ENCODE assay signal across 21 cellular contexts in genomic region chr1:89548486-89548857, GRCh38. TPM values are rescaled to one million over a fixed set of nuclear protein-coding genes. Genes with fewer than 3 reads are reported as not detected.
A peak's percentile ranks its signal among the peaks of the same experiment; 100 is the strongest.
DNase-seq lines count a peak whose midpoint lies in the region; ATAC-seq and TF ChIP-seq lines count a peak whose summit lies in the region.
"Had no signal": no experiment of that assay in that cellular context is flagged by ENCODE, and none has a peak within 500 bp of the region (broad histone marks: within the 10 kb centered on the region; RNA-seq: fewer than 3 reads in every experiment).

No MANE protein-coding gene starts in this region.

- TF ChIP-seq POLR2A in gastrocnemius medialis (IDR thresholded peaks at IDR 0.05), result no peak

- H4K20me1 ChIP-seq in PC-3 (ENCODE audit: low read length), result peaks cover 7% of the 10 kb centered on the region

- H3K4me1 ChIP-seq in PC-3 (ENCODE audit: insufficient read depth, low read length) (peaks cover 40% of the 10 kb centered on the region), gastrocnemius medialis (peaks cover 65% of the 10 kb centered on the region in 2 donors), Caco-2 (no peaks in the 10 kb centered on the region)
- H3K4me1 ChIP-seq: ascending aorta, SJCRH30 had no signal

- H3K27me3 Mint-ChIP-seq in activated CD4-positive, alpha-beta T cell treated with anti-CD3 and anti-CD28 coated beads for 36 hours, result no peaks in the 10 kb centered on the region
- no peaks in the 10 kb centered on the region for H3K27me3 Mint-ChIP-seq in Caco-2 (ENCODE audit: insufficient read depth, unreplicated experiment)

- ATAC-seq in activated CD4-positive, alpha-beta T cell treated with anti-CD3 and anti-CD28 coated beads for 36 hours, result no peak
- ATAC-seq in HG02678 (IDR thresholded peaks at IDR 0.05; ENCODE audit: unreplicated experiment), result peak; percentile 53
- ATAC-seq in PC-3, result no peak
- no peak for ATAC-seq in gastrocnemius medialis
- ATAC-seq in GM21381 (IDR thresholded peaks at IDR 0.05; ENCODE audit: unreplicated experiment), result no peak
- ATAC-seq: GM23338 had no signal

- H3K36me3 Mint-ChIP-seq in activated CD4-positive, alpha-beta T cell treated with anti-CD3 and anti-CD28 coated beads for 36 hours (ENCODE audit: low read depth), result peaks cover 49% of the 10 kb centered on the region
- H3K36me3 Mint-ChIP-seq in Caco-2 (ENCODE audit: insufficient read depth, unreplicated experiment), result no peaks in the 10 kb centered on the region

- TF ChIP-seq CTCF in PC-3 (conservative IDR thresholded peaks at IDR 0.05; ENCODE audit: low read depth, low read length) (no peak), gastrocnemius medialis (IDR thresholded peaks at IDR 0.05 in 4 of 5, conservative IDR thresholded peaks at IDR 0.05 in 1 of 5) (no peak), Caco-2 (IDR thresholded peaks at IDR 0.05; ENCODE audit: insufficient read depth in 1 of 2, low read depth in 1 of 2, low read length in 1 of 2, severe bottlenecking in 1 of 2, unreplicated experiment in 1 of 2) (no peak)

- in situ Hi-C loops in gastrocnemius medialis (cut with MboI; ENCODE audit: low sequenced_read_pairs in 4 of 4), result no loop called here

- H3K4me1 Mint-ChIP-seq in activated CD4-positive, alpha-beta T cell treated with anti-CD3 and anti-CD28 coated beads for 36 hours, result peaks cover 88% of the 10 kb centered on the region
- no peaks in the 10 kb centered on the region for H3K4me1 Mint-ChIP-seq in Caco-2 (ENCODE audit: low read depth, unreplicated experiment)

- H3K4me2 ChIP-seq in PC-3 (ENCODE audit: low read length), result 0 out of 2 replicates have a peak overlapping the region, but pooled peaks have one; percentile 45
- H3K4me2 ChIP-seq: GM23338 had no signal

- peaks cover 11% of the 10 kb centered on the region for H3F3A ChIP-seq in PC-3 (ENCODE audit: low read length, unreplicated experiment)

- no peak overlapping the region for H2AFZ ChIP-seq in PC-3 (ENCODE audit: low read length)
- H2AFZ ChIP-seq: GM23338 had no signal

- intact Hi-C loops in activated CD4-positive, alpha-beta T cell treated with anti-CD3 and anti-CD28 coated beads for 36 hours (cut with DNase I, micrococcal nuclease), result loop anchor here in 1 of 2 experiments (5.0 to 10.0 kb wide), 2 partner anchors 276 to 504 kb away; partner anchors contain the start of gene GBP5
- intact Hi-C loops in PC-3 (cut with micrococcal nuclease), result loop anchor here (5.0 kb wide), 1 partner anchor 854 kb away; no protein-coding TSS in a partner anchor
- intact Hi-C loops in gastrocnemius medialis (cut with DNase I; ENCODE audit: low total_unique reads), result no loop called here
- intact Hi-C loops in Caco-2 (cut with micrococcal nuclease; ENCODE audit: unreplicated experiment), result no loop called here

- POLR2A ChIA-PET in activated CD4-positive, alpha-beta T cell treated with anti-CD3 and anti-CD28 coated beads for 36 hours (lab: Charles Lee), result interaction anchor here (1.1 kb wide), 1 partner anchor 55 kb away, joined by 8 read pairs; no protein-coding TSS in a partner anchor
- POLR2A ChIA-PET in PC-3 (lab: Charles Lee; ENCODE audit: unreplicated experiment), result no interaction called here
- POLR2A ChIA-PET in Caco-2 (lab: Charles Lee), result no interaction called here

- no peaks in the 10 kb centered on the region for H3K9me2 ChIP-seq in PC-3 (replicated peaks; ENCODE audit: low read length)

- H3K27me3 ChIP-seq in PC-3 (ENCODE audit: low read length) (no peaks in the 10 kb centered on the region), gastrocnemius medialis (no peaks in the 10 kb centered on the region), Caco-2 (replicated peaks; ENCODE audit: control insufficient read depth, insufficient read depth, low read length) (no peaks in the 10 kb centered on the region)
- H3K27me3 ChIP-seq: ascending aorta, foreskin keratinocyte, left lung, SJCRH30 had no signal

- BruUV-seq in PC-3 (replicated peaks; lab: Mats Ljungman, UMichigan), result no TSS peak
- BruUV-seq in Caco-2 (replicated peaks; lab: Mats Ljungman, UMichigan), result no TSS peak

- no peak overlapping the region for H3K27ac ChIP-seq in PC-3 (ENCODE audit: low read length)
- peak overlapping the region; percentile 13 to 77 (median 70) for H3K27ac ChIP-seq in gastrocnemius medialis
- H3K27ac ChIP-seq: ascending aorta, C4-2B, foreskin keratinocyte, SJCRH30 had no signal

- DNase-seq in activated CD4-positive, alpha-beta T cell treated with anti-CD3 and anti-CD28 coated beads for 36 hours, result no peak
- DNase-seq in activated CD4-positive, alpha-beta T cell treated with anti-CD3 and anti-CD28 coated beads for 48 hours, result no peak
- DNase-seq in PC-3 (no peak), gastrocnemius medialis (no peak), Caco-2 (no peak), hypothalamus (lab: John Stamatoyannopoulos, UW) (no peak)
- DNase-seq: activated T-cell treated with anti-CD3 and anti-CD28 coated beads, Interleukin-2, amount 50 U/mL, for 48 hours; left lung; MM.1S; NCI-H187; NCI-H510A; SJCRH30; stimulated activated CD4-positive, alpha-beta T cell treated with anti-CD3 and anti-CD28 coated beads, Interleukin-4, amount 100 ng/mL, for 4 hours; T-helper 9 cell; trophoblast cell had no signal

- no peak overlapping the region for H3K9ac ChIP-seq in PC-3 (ENCODE audit: low read length)

- no peaks in the 10 kb centered on the region for H3K9me3 ChIP-seq in PC-3 (ENCODE audit: low read length)
- H3K9me3 ChIP-seq in gastrocnemius medialis, result no peaks in the 10 kb centered on the region
- no peaks in the 10 kb centered on the region for H3K9me3 ChIP-seq in Caco-2
- H3K9me3 ChIP-seq: ascending aorta, left lung, SJCRH30 had no signal

- peaks cover 32% of the 10 kb centered on the region for H3K79me2 ChIP-seq in PC-3 (ENCODE audit: low read length)

- H3K4me3 Mint-ChIP-seq in activated CD4-positive, alpha-beta T cell treated with anti-CD3 and anti-CD28 coated beads for 36 hours, result no peak overlapping the region
- H3K4me3 Mint-ChIP-seq in Caco-2 (ENCODE audit: unreplicated experiment), result no peak overlapping the region
- H3K4me3 Mint-ChIP-seq: GM23338 had no signal

- CTCF ChIA-PET in activated CD4-positive, alpha-beta T cell treated with anti-CD3 and anti-CD28 coated beads for 36 hours (lab: Charles Lee), result interaction anchor here (0.7 to 2.7 kb wide), 6 partner anchors 8 to 171 kb away, joined by 3 to 8 read pairs (median 5); no protein-coding TSS in a partner anchor
- CTCF ChIA-PET in PC-3 (lab: Charles Lee) (no interaction called here), Caco-2 (lab: Charles Lee) (no interaction called here)

- no peaks in the 10 kb centered on the region for H3K9me3 Mint-ChIP-seq in activated CD4-positive, alpha-beta T cell treated with anti-CD3 and anti-CD28 coated beads for 36 hours (ENCODE audit: low read depth)
- H3K9me3 Mint-ChIP-seq in Caco-2 (ENCODE audit: unreplicated experiment), result no peaks in the 10 kb centered on the region
- H3K9me3 Mint-ChIP-seq: GM23338 had no signal

- peak overlapping the region; percentile 93 for H3K27ac Mint-ChIP-seq in activated CD4-positive, alpha-beta T cell treated with anti-CD3 and anti-CD28 coated beads for 36 hours
- no peak overlapping the region for H3K27ac Mint-ChIP-seq in Caco-2 (ENCODE audit: unreplicated experiment)
- H3K27ac Mint-ChIP-seq: GM23338 had no signal

- H3K36me3 ChIP-seq in PC-3 (ENCODE audit: low read depth, low read length) (no peaks in the 10 kb centered on the region), gastrocnemius medialis (no peaks in the 10 kb centered on the region), Caco-2 (ENCODE audit: control insufficient read depth, insufficient read depth, low read length) (no peaks in the 10 kb centered on the region)
- H3K36me3 ChIP-seq: ascending aorta, left lung, SJCRH30 had no signal

- H3K4me3 ChIP-seq in PC-3 (ENCODE audit: low read length), result no peak overlapping the region
- no peak overlapping the region for H3K4me3 ChIP-seq in gastrocnemius medialis
- H3K4me3 ChIP-seq in Caco-2 (ENCODE audit: low read depth, low read length), result no peak overlapping the region
- H3K4me3 ChIP-seq: ascending aorta, GM23338, left lung, SJCRH30 had no signal

RNA-seq across cellular contexts. Expression of gene LRRC8B, which starts 23.8 kb away (rescaled TPM):
- total RNA-seq in activated CD4-positive, alpha-beta T cell treated with anti-CD3 and anti-CD28 coated beads for 36 hours, result 10 to 100 TPM; 38.9 to 41.5 TPM
- total RNA-seq in PC-3 (2014; rRNA removed) (8.4 and 12.3 TPM in 2 replicates), gastrocnemius medialis (10 to 100 TPM in 2 of 4 donors, 1 to 10 TPM in 2; 3.5 to 15.7 (median 8.5) TPM), Caco-2 (2022) (8.4 and 10.8 TPM in 2 replicates)
